Comparison of ENCODE assay signal across 8 cellular contexts in the genomic region with DNA sequence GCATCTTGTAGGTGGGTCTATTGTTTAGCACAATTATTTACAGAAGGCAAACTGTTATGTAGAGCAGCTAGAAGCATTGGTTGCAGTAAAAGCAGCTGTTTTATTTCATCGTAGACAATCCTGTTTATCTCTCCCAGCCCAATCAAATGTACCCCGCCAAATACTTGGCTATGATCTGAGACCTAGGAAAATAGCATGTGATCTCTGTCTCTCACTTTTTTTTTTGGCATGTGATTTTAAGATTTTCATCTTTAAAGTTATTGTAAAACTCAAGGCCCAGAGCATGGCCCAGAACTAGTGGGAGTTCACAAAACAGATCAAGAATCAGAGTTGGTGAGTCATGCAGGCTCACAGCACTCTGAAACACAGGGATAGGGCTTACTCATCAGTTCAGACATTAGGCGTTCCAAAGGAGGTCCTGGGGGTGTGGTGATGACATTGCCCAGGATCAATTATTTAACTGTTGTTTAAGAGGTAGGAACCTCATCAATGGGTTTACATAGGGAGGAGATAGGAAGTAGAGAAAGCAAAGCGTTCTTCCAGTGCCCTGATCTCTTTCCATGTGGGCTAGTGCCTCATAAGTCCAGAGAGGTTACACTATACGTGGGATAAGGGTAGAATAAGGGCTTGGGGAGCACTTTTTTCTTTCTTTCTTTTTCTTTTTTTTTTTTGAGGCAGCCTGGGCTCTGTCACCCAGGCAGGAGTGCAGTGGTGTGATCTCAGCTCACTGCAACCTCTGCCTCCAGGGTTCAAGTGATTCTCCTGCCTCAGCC. TPM values are rescaled to one million over a fixed set of nuclear protein-coding genes. Genes with fewer than 3 reads are reported as not detected.
A peak's percentile ranks its signal among the peaks of the same experiment; 100 is the strongest.
DNase-seq lines count a peak whose midpoint lies in the region; ATAC-seq and TF ChIP-seq lines count a peak whose summit lies in the region.

No MANE protein-coding gene starts in this region.

- no peaks in the 10 kb centered on the region for H3K36me3 ChIP-seq in muscle layer of colon (ENCODE audit: insufficient read depth, low read length)

- DNase-seq in Ammon's horn (ENCODE audit: low spot score): peak; percentile 55
- peak; percentile 18 for DNase-seq in LoVo (ENCODE audit: low spot score)
- peak; percentile 91 for DNase-seq in epithelial cell of esophagus (ENCODE audit: low read depth)
- no peak for DNase-seq in NCI-H2227 treated with DMSO at 0.1 percent for 48 hours (lab: John Stamatoyannopoulos, UW)
- no peak for DNase-seq in SK-N-DZ (ENCODE audit: low spot score)
- no peak for DNase-seq in coronary artery (ENCODE audit: low spot score)

- ATAC-seq in GM19463 (IDR thresholded peaks at IDR 0.05; ENCODE audit: unreplicated experiment): no peak

- no peak overlapping the region for H3K4me3 ChIP-seq in epithelial cell of esophagus (ENCODE audit: low read length)
- no peak overlapping the region for H3K4me3 ChIP-seq in muscle layer of colon (ENCODE audit: low read depth in 1 of 2, low read length in 2 of 2)
- H3K4me3 ChIP-seq in coronary artery: no peak overlapping the region

- no peaks in the 10 kb centered on the region for H3K9me3 ChIP-seq in muscle layer of colon (ENCODE audit: low read length)

- H3K27ac ChIP-seq in muscle layer of colon (ENCODE audit: low read depth, low read length) (peak overlapping the region; percentile 60), coronary artery (peak overlapping the region in 1 of 2 donors; percentile 31)

- TF ChIP-seq CTCF in epithelial cell of esophagus (IDR thresholded peaks at IDR 0.05; ENCODE audit: insufficient read depth, low read depth, low read length, missing control alignments) (no peak), coronary artery (IDR thresholded peaks at IDR 0.05) (no peak)

- H3K27me3 ChIP-seq in muscle layer of colon (ENCODE audit: control insufficient read depth in 1 of 2, insufficient read depth in 2 of 2, low read length in 2 of 2): no peaks in the 10 kb centered on the region

- no peak overlapping the region for H3K9ac ChIP-seq in muscle layer of colon (ENCODE audit: low read length)

- H3K4me1 ChIP-seq in muscle layer of colon (ENCODE audit: insufficient read depth, low read length): peaks cover 16% of the 10 kb centered on the region

RNA-seq across cellular contexts. Expression of gene TBX19, which starts 40.3 kb away (rescaled TPM):
- polyA plus RNA-seq in SK-N-DZ (2014; cell fraction: cytosol; rRNA removed): 0.81 and 1.6 TPM in 2 replicates
- polyA plus RNA-seq in SK-N-DZ (2014; cell fraction: nucleus; rRNA removed): 1.6 and 2.1 TPM in 2 replicates

Comparison
In these comparisons a context has a peak if more than half of its experiments do, and no peak if none do; other contexts are left out.
1. DNase-seq: peak in Ammon's horn (single experiment), LoVo (single experiment) and epithelial cell of esophagus (single experiment); none in NCI-H2227 treated with DMSO at 0.1 percent for 48 hours (single experiment), SK-N-DZ (single experiment) and coronary artery (single experiment).